1 cellular context compared by ENCODE assay signal in genomic region chr2:56326346-56326741, GRCh38.
TF ChIP-seq lines count a peak whose summit lies in the region.

No MANE protein-coding gene starts in this region.

TF ChIP-seq in SK-N-SH, 30 proteins besides CTCF, POLR2A, EP300 and RAD21 (continued from another document):
- no peak for TF ChIP-seq REST (IDR thresholded peaks at IDR 0.05; ENCODE audit: low read depth, low read length)
- TF ChIP-seq FOXM1 (IDR thresholded peaks at IDR 0.05; ENCODE audit: low read depth), result no peak
- TF ChIP-seq IRF3 (IDR thresholded peaks at IDR 0.05; ENCODE audit: low read depth, low read length), result no peak
- no peak for TF ChIP-seq TCF12 (IDR thresholded peaks at IDR 0.05)
- no peak for TF ChIP-seq TAF1 (IDR thresholded peaks at IDR 0.05; ENCODE audit: borderline replicate concordance, low read depth, low read length)
- no peak for TF ChIP-seq JUND (IDR thresholded peaks at IDR 0.05)
- TF ChIP-seq MXI1 (IDR thresholded peaks at IDR 0.05; ENCODE audit: low read depth, low read length), result no peak
- no peak for TF ChIP-seq RXRA (IDR thresholded peaks at IDR 0.05; ENCODE audit: borderline replicate concordance, low read depth)
- no peak for TF ChIP-seq FOSL2 (IDR thresholded peaks at IDR 0.05; ENCODE audit: borderline replicate concordance, low read depth)
TF ChIP-seq in SK-N-SH: peak in this region for 0.
